In the genomic region with DNA sequence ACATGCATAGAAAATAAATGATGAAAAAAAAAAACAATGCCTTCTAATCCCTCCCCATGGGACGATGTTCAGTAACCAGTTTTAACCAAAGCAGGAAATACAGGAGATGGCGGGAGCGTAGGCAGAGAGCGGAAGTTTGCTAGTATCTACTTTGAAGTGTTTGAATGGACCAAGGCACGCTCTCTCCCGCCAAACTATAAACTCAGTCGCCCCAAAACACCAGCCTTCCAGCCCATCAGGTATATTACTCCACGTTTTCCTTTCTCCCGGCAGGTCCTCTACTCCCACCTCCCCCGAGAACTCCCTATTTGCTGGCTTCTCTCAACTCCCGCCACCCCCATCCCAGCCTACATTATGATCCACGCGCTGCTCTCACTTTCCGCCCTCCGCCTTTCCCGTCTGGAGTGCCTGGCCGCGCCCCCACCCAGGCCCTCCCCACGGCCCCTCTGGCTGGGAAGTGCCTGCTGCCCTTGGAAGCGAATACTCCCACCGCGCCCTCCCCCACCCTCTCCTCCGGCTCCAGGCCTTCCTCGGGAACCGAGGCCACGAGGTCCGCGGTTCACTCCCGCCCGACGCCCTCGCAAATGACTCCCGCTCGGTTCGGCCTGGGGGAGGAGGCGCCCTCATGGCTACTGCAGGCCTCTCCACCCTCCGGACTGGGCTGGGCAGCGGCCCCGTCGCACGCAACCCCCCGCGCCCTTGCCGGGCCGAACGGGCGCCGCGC, we compare ENCODE assay signal across 8 cellular contexts. TPM values are rescaled to one million over a fixed set of nuclear protein-coding genes. Genes with fewer than 3 reads are reported as not detected.
DNase-seq lines count a peak whose midpoint lies in the region; ATAC-seq, FAIRE-seq and TF ChIP-seq lines count a peak whose summit lies in the region.

No MANE protein-coding gene starts in this region.

- TF ChIP-seq POLR2A in endothelial cell of umbilical vein (IDR thresholded peaks at IDR 0.05; ENCODE audit: low read depth, low read length) = peak; percentile 40

- peaks cover 48% of the 10 kb centered on the region for H3K4me1 Mint-ChIP-seq in CD4-positive, alpha-beta T cell (ENCODE audit: low read depth)

- peak overlapping the region; percentile 94 for H3K27ac ChIP-seq in CD4-positive, alpha-beta T cell (ENCODE audit: low read depth, low read length)
- peak overlapping the region; percentile 79 for H3K27ac ChIP-seq in endothelial cell of umbilical vein (ENCODE audit: insufficient read depth, low read depth, low read length)

- TF ChIP-seq CTCF in CD4-positive, alpha-beta T cell (IDR thresholded peaks at IDR 0.05) = no peak
- TF ChIP-seq CTCF in endothelial cell of umbilical vein (IDR thresholded peaks at IDR 0.05; ENCODE audit: extremely low read depth in 1 of 2, insufficient read depth in 1 of 2, low read depth in 1 of 2, low read length in 2 of 2) = no peak

- no peaks in the 10 kb centered on the region for H3K9me1 ChIP-seq in endothelial cell of umbilical vein (replicated peaks; ENCODE audit: control insufficient read depth, extremely low read depth, insufficient read depth, low read length)

- dilution Hi-C loops in endothelial cell of umbilical vein (cut with MboI; ENCODE audit: extremely low pct_ligation_motif_present, low sequenced_read_pairs) = no loop called here

- peak; percentile 82 for FAIRE-seq in endothelial cell of umbilical vein (lab: Jason Lieb, UNC)

- peak overlapping the region; percentile 96 for H3K4me3 Mint-ChIP-seq in CD4-positive, alpha-beta T cell

- peak; percentile 2 to 34 (median 6) for DNase-seq in CD4-positive, alpha-beta T cell
- DNase-seq in HT-29 (ENCODE audit: low spot score) (peak; percentile 83), NOMO-1 treated with DMSO at 0.1 percent for 48 hours (lab: John Stamatoyannopoulos, UW; ENCODE audit: unreplicated experiment) (peak; percentile 71), endothelial cell of umbilical vein (ENCODE audit: low read depth, low spot score) (peak; percentile 63)
- peak; percentile 11 to 23 (median 16) for DNase-seq in activated CD8-positive, alpha-beta memory T cell treated with anti-CD3 and anti-CD28 coated beads for 48 hours (ENCODE audit: low read depth in 2 of 3, low spot score in 2 of 3)
- peak; percentile 57 for DNase-seq in stimulated activated CD8-positive, alpha-beta memory T cell treated with anti-CD3 and anti-CD28 coated beads, Interleukin-4, amount 100 ng/mL, for 48 hours

- H3K4me1 ChIP-seq in endothelial cell of umbilical vein (ENCODE audit: control insufficient read depth, extremely low read depth, insufficient read depth, low read length) (peaks cover 18% of the 10 kb centered on the region), mononuclear cell (ENCODE audit: insufficient read depth, low read length) (peaks cover 45% of the 10 kb centered on the region)

- peaks cover 46% of the 10 kb centered on the region for H3K36me3 Mint-ChIP-seq in CD4-positive, alpha-beta T cell (ENCODE audit: low read depth)

- H3K36me3 ChIP-seq in endothelial cell of umbilical vein (ENCODE audit: control insufficient read depth in 2 of 2, extremely low read depth in 1 of 2, insufficient read depth in 2 of 2, low read length in 2 of 2) = no peaks in the 10 kb centered on the region

- CTCF ChIA-PET in CD4-positive, alpha-beta T cell (lab: Charles Lee) = interaction anchor here (0.9 to 1.6 kb wide), 3 partner anchors 10 to 729 kb away, joined by 3 to 6 read pairs (median 5); a partner anchor contains a TSS
- CTCF ChIA-PET in endothelial cell of umbilical vein (lab: Charles Lee) = interaction anchor here (1.2 to 1.4 kb wide), 5 partner anchors 10 to 397 kb away, joined by 3 to 13 read pairs (median 3); no protein-coding TSS in a partner anchor

- POLR2A ChIA-PET in CD4-positive, alpha-beta T cell (lab: Charles Lee) = interaction anchor here (0.9 to 2.5 kb wide), 9 partner anchors 9 to 2000 kb away, joined by 3 to 24 read pairs (median 6); a partner anchor contains a TSS
- POLR2A ChIA-PET in endothelial cell of umbilical vein (lab: Charles Lee) = no interaction called here

- no peaks in the 10 kb centered on the region for H3K9me3 ChIP-seq in CD4-positive, alpha-beta T cell (ENCODE audit: control insufficient read depth, low read length)
- H3K9me3 ChIP-seq in endothelial cell of umbilical vein (replicated peaks; ENCODE audit: control insufficient read depth, insufficient read depth, low read length) = no peaks in the 10 kb centered on the region
- no peaks in the 10 kb centered on the region for H3K9me3 ChIP-seq in mononuclear cell (ENCODE audit: low read depth, low read length)

- peak overlapping the region; percentile 86 for H3K27ac Mint-ChIP-seq in CD4-positive, alpha-beta T cell

- no peaks in the 10 kb centered on the region for H3K9me3 Mint-ChIP-seq in CD4-positive, alpha-beta T cell

- intact Hi-C loops in CD4-positive, alpha-beta T cell (cut with DNase I, micrococcal nuclease) = loop anchor here in 1 of 2 experiments (5.0 to 10.0 kb wide), 5 partner anchors 51 to 1741 kb away; a partner anchor contains a TSS
- intact Hi-C loops in endothelial cell of umbilical vein (cut with micrococcal nuclease) = loop anchor here (1.0 to 5.0 kb wide), 7 partner anchors 25 to 579 kb away; a partner anchor contains a TSS

- peaks cover 14% of the 10 kb centered on the region for H4K20me1 ChIP-seq in endothelial cell of umbilical vein (replicated peaks; ENCODE audit: control insufficient read depth, extremely low read depth, insufficient read depth, low read length)

- H3K27me3 ChIP-seq in CD4-positive, alpha-beta T cell (ENCODE audit: control insufficient read depth, insufficient read depth, low read length) = no peaks in the 10 kb centered on the region
- H3K27me3 ChIP-seq in endothelial cell of umbilical vein (ENCODE audit: control insufficient read depth in 2 of 2, insufficient read depth in 2 of 2, low read length in 2 of 2) (no peaks in the 10 kb centered on the region), mononuclear cell (ENCODE audit: insufficient read depth, low read length) (no peaks in the 10 kb centered on the region)

- H3K79me2 ChIP-seq in endothelial cell of umbilical vein (ENCODE audit: control insufficient read depth, insufficient read depth, low read length) = peaks cover 58% of the 10 kb centered on the region

- peaks cover 4% of the 10 kb centered on the region for H3K27me3 Mint-ChIP-seq in CD4-positive, alpha-beta T cell

- no TSS peak for BruUV-seq in endothelial cell of umbilical vein (replicated peaks; lab: Mats Ljungman, UMichigan)

- ATAC-seq in CD4-positive, alpha-beta T cell (ENCODE audit: poor library complexity) = peak; percentile 13
- ATAC-seq in GM21381 (IDR thresholded peaks at IDR 0.05; ENCODE audit: unreplicated experiment) = peak; percentile 22

- H3K4me2 ChIP-seq in endothelial cell of umbilical vein (ENCODE audit: insufficient read depth, low read length) = peak overlapping the region; percentile 91

- peak overlapping the region; percentile 6 for H2AFZ ChIP-seq in endothelial cell of umbilical vein (ENCODE audit: low read depth, low read length)

- peak overlapping the region; percentile 95 for H3K9ac ChIP-seq in endothelial cell of umbilical vein (replicated peaks; ENCODE audit: extremely low read depth, insufficient read depth, low read length)

- peak overlapping the region; percentile 82 to 97 (median 92) for H3K4me3 ChIP-seq in endothelial cell of umbilical vein (replicated peaks in 1 of 3; ENCODE audit: insufficient read depth in 1 of 3, low read depth in 1 of 3, low read length in 3 of 3)
- peak overlapping the region; percentile 99 for H3K4me3 ChIP-seq in mononuclear cell (ENCODE audit: low read length)

TF ChIP-seq in endothelial cell of umbilical vein, 7 proteins besides CTCF, POLR2A, EP300 and RAD21:
- TF ChIP-seq MYC (IDR thresholded peaks at IDR 0.05; ENCODE audit: low read depth, low read length) (peak; percentile 12), FOS (IDR thresholded peaks at IDR 0.05; ENCODE audit: borderline replicate concordance, insufficient read depth, low read length) (no peak)

RNA-seq across cellular contexts. Expression of a gene that starts 0.7 kb away (rescaled TPM):
- total RNA-seq in CD4-positive, alpha-beta T cell = 100 to 1,000 TPM; 208 to 209 TPM
- total RNA-seq in HT-29 (2014; rRNA removed; shearing (Covaris generic)) = 148 and 167 TPM in 2 replicates
- 148 and 152 TPM in 2 replicates for total RNA-seq in endothelial cell of umbilical vein
- 57.9 and 72.3 TPM in 2 replicates for polyA plus RNA-seq in endothelial cell of umbilical vein
- polyA plus RNA-seq in endothelial cell of umbilical vein (2011; cell fraction: cytosol; rRNA removed) = 70.0 and 71.1 TPM in 2 replicates
- 227 and 296 TPM in 2 replicates for polyA plus RNA-seq in endothelial cell of umbilical vein (2011; cell fraction: nucleus; rRNA removed)
- 91.7 and 146 TPM in 2 replicates for polyA plus RNA-seq in endothelial cell of umbilical vein (2012)
- polyA minus RNA-seq in endothelial cell of umbilical vein = 187 and 196 TPM in 2 replicates
- 68.2 TPM for polyA minus RNA-seq in endothelial cell of umbilical vein (2011; cell fraction: cytosol; rRNA and poly(A)+ RNA removed)
- 278 and 367 TPM in 2 replicates for polyA minus RNA-seq in endothelial cell of umbilical vein (2011; cell fraction: nucleus; rRNA and poly(A)+ RNA removed)
- 314 TPM for total RNA-seq in mononuclear cell

Comparison
In these comparisons a context has a peak if more than half of its experiments do, and no peak if none do; other contexts are left out.
1. Peak in every context shown above with its lines: DNase-seq, ATAC-seq, H3K4me3 ChIP-seq and H3K27ac ChIP-seq.
2. DNase-seq: peak in every context shown above with its lines; median percentile 83 in HT-29; 71 in NOMO-1 treated with DMSO at 0.1 percent for 48 hours; 63 in endothelial cell of umbilical vein; 57 in stimulated activated CD8-positive, alpha-beta memory T cell treated with anti-CD3 and anti-CD28 coated beads, Interleukin-4, amount 100 ng/mL, for 48 hours; 16 in activated CD8-positive, alpha-beta memory T cell treated with anti-CD3 and anti-CD28 coated beads for 48 hours; 6 in CD4-positive, alpha-beta T cell.